8 cellular contexts compared by ENCODE assay signal in the genomic region with DNA sequence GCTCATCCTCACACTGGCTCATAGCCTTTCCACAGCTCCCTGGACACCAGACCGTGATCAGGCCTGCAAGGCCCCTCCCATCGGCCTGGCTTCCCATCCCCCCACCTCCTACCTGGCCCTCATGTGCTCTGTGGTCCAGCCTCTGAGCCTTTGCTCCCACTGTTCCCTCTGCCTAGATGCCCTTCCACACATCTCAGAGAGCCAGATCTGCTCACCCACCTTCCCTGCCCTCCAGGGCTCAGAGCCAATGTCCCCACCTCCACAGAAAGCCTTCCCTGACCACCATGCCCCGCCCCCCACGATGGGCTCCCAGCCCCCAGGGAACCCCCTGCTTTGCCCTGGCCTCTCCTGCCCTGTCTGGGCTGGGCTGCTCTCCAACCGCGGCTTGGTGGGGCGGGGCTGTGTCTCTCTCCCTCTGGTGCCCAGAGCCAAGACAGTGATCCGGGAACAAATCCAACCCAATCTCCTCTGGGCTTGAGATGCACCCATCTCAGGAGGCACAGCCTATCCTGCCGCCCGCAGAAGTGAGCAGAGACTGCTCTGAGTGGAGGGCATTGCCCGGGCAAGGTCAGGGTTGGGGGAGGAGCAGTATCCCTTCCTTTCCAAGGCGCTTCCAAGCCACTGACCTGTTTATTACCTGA. TPM values are rescaled to one million over a fixed set of nuclear protein-coding genes. Genes with fewer than 3 reads are reported as not detected.
DNase-seq lines count a peak whose midpoint lies in the region; ATAC-seq and TF ChIP-seq lines count a peak whose summit lies in the region.

No MANE protein-coding gene starts in this region.

- H3K27ac ChIP-seq in adrenal gland (peak overlapping the region; percentile 95 to 99 (median 97)), gastrocnemius medialis (peak overlapping the region; percentile 95 to 99 (median 96))

- no peaks in the 10 kb centered on the region for H3K9me3 Mint-ChIP-seq in activated CD4-positive, alpha-beta T cell treated with anti-CD3 and anti-CD28 coated beads, Interleukin-2, amount 10 ng/mL, durations not matched to agents 24 days and 14 days

- H3K27me3 ChIP-seq in adrenal gland (no peaks in the 10 kb centered on the region), gastrocnemius medialis (no peaks in the 10 kb centered on the region)

- DNase-seq in activated CD4-positive, alpha-beta T cell treated with anti-CD3 and anti-CD28 coated beads, Interleukin-2, amount 10 ng/mL, durations not matched to agents 24 days and 14 days: no peak
- no peak for DNase-seq in activated CD4-positive, alpha-beta T cell treated with anti-CD3 and anti-CD28 coated beads for 1 hour
- peak; percentile 90 to 97 (median 95) for DNase-seq in adrenal gland
- peak in 32 of 51 donors; percentile 16 to 75 (median 52) for DNase-seq in hypothalamus (lab: John Stamatoyannopoulos, UW)
- DNase-seq in gastrocnemius medialis: peak in 1 of 2 donors; percentile 60
- no peak for DNase-seq in NOMO-1 treated with dmso at 0.1 percent for 144 hours (lab: John Stamatoyannopoulos, UW; ENCODE audit: unreplicated experiment)
- DNase-seq in NCI-H345 treated with DMSO at 0.1 percent for 48 hours (lab: John Stamatoyannopoulos, UW; ENCODE audit: unreplicated experiment): no peak

- ATAC-seq in gastrocnemius medialis: no peak
- ATAC-seq in HG03175 (IDR thresholded peaks at IDR 0.05; ENCODE audit: unreplicated experiment): no peak

- TF ChIP-seq POLR2A in adrenal gland (IDR thresholded peaks at IDR 0.05) (peak; percentile 55 to 87), gastrocnemius medialis (IDR thresholded peaks at IDR 0.05) (no peak)

- peak overlapping the region; percentile 93 for H3K4me3 Mint-ChIP-seq in activated CD4-positive, alpha-beta T cell treated with anti-CD3 and anti-CD28 coated beads, Interleukin-2, amount 10 ng/mL, durations not matched to agents 24 days and 14 days

- H3K4me3 ChIP-seq in adrenal gland (peak overlapping the region in 3 of 4 donors; percentile 76 to 87 (median 86)), gastrocnemius medialis (peak overlapping the region; percentile 69 to 91 (median 86))

- H3K36me3 ChIP-seq in adrenal gland (replicated peaks in 1 of 2): no peaks in the 10 kb centered on the region
- no peaks in the 10 kb centered on the region for H3K36me3 ChIP-seq in gastrocnemius medialis

- H3K9me3 ChIP-seq in adrenal gland (replicated peaks in 1 of 3) (no peaks in the 10 kb centered on the region), gastrocnemius medialis (no peaks in the 10 kb centered on the region)

- in situ Hi-C loops in gastrocnemius medialis (cut with MboI; ENCODE audit: low sequenced_read_pairs in 4 of 4): no loop called here

- peaks cover 51 to 74% of the 10 kb centered on the region in 2 donors for H3K4me1 ChIP-seq in adrenal gland (replicated peaks in 1 of 2)
- peaks cover 75 to 81% of the 10 kb centered on the region in 2 donors for H3K4me1 ChIP-seq in gastrocnemius medialis

- 14 to 21% (median 17%) methylated on average over 4 to 12 of the region's 12 CpGs for WGBS in adrenal gland, 4 donors

- intact Hi-C loops in activated CD4-positive, alpha-beta T cell treated with anti-CD3 and anti-CD28 coated beads, Interleukin-2, amount 10 ng/mL, durations not matched to agents 24 days and 14 days (cut with micrococcal nuclease): no loop called here
- intact Hi-C loops in adrenal gland (cut with DNase I) (no loop called here), gastrocnemius medialis (cut with DNase I; ENCODE audit: low total_unique reads) (loop anchor here (5.0 kb wide), 1 partner anchor 35 kb away; a partner anchor contains a TSS)

- no peaks in the 10 kb centered on the region for H3K27me3 Mint-ChIP-seq in activated CD4-positive, alpha-beta T cell treated with anti-CD3 and anti-CD28 coated beads, Interleukin-2, amount 10 ng/mL, durations not matched to agents 24 days and 14 days

- peaks cover 62% of the 10 kb centered on the region for H3K4me1 Mint-ChIP-seq in activated CD4-positive, alpha-beta T cell treated with anti-CD3 and anti-CD28 coated beads, Interleukin-2, amount 10 ng/mL, durations not matched to agents 24 days and 14 days

- no peak for TF ChIP-seq CTCF in adrenal gland (IDR thresholded peaks at IDR 0.05)
- TF ChIP-seq CTCF in gastrocnemius medialis (IDR thresholded peaks at IDR 0.05 in 4 of 5, conservative IDR thresholded peaks at IDR 0.05 in 1 of 5): no peak

- H3K36me3 Mint-ChIP-seq in activated CD4-positive, alpha-beta T cell treated with anti-CD3 and anti-CD28 coated beads, Interleukin-2, amount 10 ng/mL, durations not matched to agents 24 days and 14 days (ENCODE audit: low read depth): peaks cover 34% of the 10 kb centered on the region

- H3K27ac Mint-ChIP-seq in activated CD4-positive, alpha-beta T cell treated with anti-CD3 and anti-CD28 coated beads, Interleukin-2, amount 10 ng/mL, durations not matched to agents 24 days and 14 days: peak overlapping the region; percentile 93

RNA-seq across cellular contexts. Expression of a gene that starts 1.6 kb away (rescaled TPM):
- 103 and 110 TPM in 2 replicates for total RNA-seq in activated CD4-positive, alpha-beta T cell treated with anti-CD3 and anti-CD28 coated beads, Interleukin-2, amount 10 ng/mL, durations not matched to agents 24 days and 14 days
- total RNA-seq in adrenal gland (100 to 1,000 TPM; 122 to 339 (median 181) TPM), gastrocnemius medialis (10 to 100 TPM; 28.5 to 58.5 (median 45.7) TPM)
- 100 to 1,000 TPM in 2 of 3 donors, 10 to 100 TPM in 1; 31.1 to 135 (median 101) TPM for polyA plus RNA-seq in adrenal gland

RNA-seq across cellular contexts. Expression of a gene that starts 36.4 kb away (rescaled TPM):
- 44.0 TPM in 2 replicates for total RNA-seq in activated CD4-positive, alpha-beta T cell treated with anti-CD3 and anti-CD28 coated beads, Interleukin-2, amount 10 ng/mL, durations not matched to agents 24 days and 14 days
- total RNA-seq in adrenal gland: 10 to 100 TPM; 29.7 to 75.0 (median 39.2) TPM
- polyA plus RNA-seq in adrenal gland: 10 to 100 TPM; 10.7 to 69.1 (median 68.4) TPM
- 10 to 100 TPM; 49.6 to 82.4 (median 70.9) TPM for total RNA-seq in gastrocnemius medialis

RNA-seq across cellular contexts. Expression of a gene that starts 51.5 kb away (rescaled TPM):
- total RNA-seq in activated CD4-positive, alpha-beta T cell treated with anti-CD3 and anti-CD28 coated beads, Interleukin-2, amount 10 ng/mL, durations not matched to agents 24 days and 14 days: 2.7 and 4.0 TPM in 2 replicates
- 10 to 100 TPM in 3 of 8 donors, 1 to 10 TPM in 5; 5.5 to 14.9 (median 8.4) TPM for total RNA-seq in adrenal gland
- polyA plus RNA-seq in adrenal gland: 10 to 100 TPM in 1 of 3 donors, 1 to 10 TPM in 2; 3.3 to 17.6 (median 9.2) TPM
- total RNA-seq in gastrocnemius medialis: 10 to 100 TPM; 11.3 to 43.0 (median 24.7) TPM

Comparison
In these comparisons a context has a peak if more than half of its experiments do, and no peak if none do; other contexts are left out.
1. DNase-seq: peak in adrenal gland (7 of 7) and hypothalamus (32 of 51); none in activated CD4-positive, alpha-beta T cell treated with anti-CD3 and anti-CD28 coated beads, Interleukin-2, amount 10 ng/mL, durations not matched to agents 24 days and 14 days (single experiment), activated CD4-positive, alpha-beta T cell treated with anti-CD3 and anti-CD28 coated beads for 1 hour (single experiment), NOMO-1 treated with dmso at 0.1 percent for 144 hours (single experiment) and NCI-H345 treated with DMSO at 0.1 percent for 48 hours (single experiment).
2. POLR2A ChIP-seq: peak in adrenal gland (2 of 2); none in gastrocnemius medialis (0 of 2).